ENCODE assay signal across 9 cellular contexts in genomic region chr21:37631319-37632117, GRCh38.
DNase-seq lines count a peak whose midpoint lies in the region; ATAC-seq and TF ChIP-seq lines count a peak whose summit lies in the region.
"Had no signal": no experiment of that assay in that cellular context is flagged by ENCODE, and none has a peak within 500 bp of the region (broad histone marks: within the 10 kb centered on the region; RNA-seq: fewer than 3 reads in every experiment).

No MANE protein-coding gene starts in this region.

- ATAC-seq in GM21529 (IDR thresholded peaks at IDR 0.05; ENCODE audit: unreplicated experiment), result peak; percentile 92

- no peaks in the 10 kb centered on the region for H3K27me3 ChIP-seq in NT2/D1 (ENCODE audit: insufficient read depth, insufficient read length)
- H3K27me3 ChIP-seq in A673 (replicated peaks; ENCODE audit: insufficient read depth, low read depth, low read length, poor library complexity), result peaks cover 12% of the 10 kb centered on the region
- H3K27me3 ChIP-seq in sigmoid colon, result no peaks in the 10 kb centered on the region
- H3K27me3 ChIP-seq in BE2C, result peaks cover 29% of the 10 kb centered on the region

- H3K4me1 ChIP-seq in ES-I3 (ENCODE audit: insufficient read depth, low read length) (peaks cover 13% of the 10 kb centered on the region), NT2/D1 (ENCODE audit: insufficient read depth, insufficient read length) (no peaks in the 10 kb centered on the region), A673 (ENCODE audit: insufficient read depth, low read length, poor library complexity, severe bottlenecking) (no peaks in the 10 kb centered on the region), sigmoid colon (peaks cover 0 to 13% (median 7%) of the 10 kb centered on the region in 4 donors), BE2C (no peaks in the 10 kb centered on the region)

- TF ChIP-seq POLR2A in sigmoid colon (IDR thresholded peaks at IDR 0.05), result no peak

- intact Hi-C loops in A673 (cut with micrococcal nuclease; ENCODE audit: unreplicated experiment) (no loop called here), sigmoid colon (cut with DNase I) (no loop called here)

- WGBS in sigmoid colon, 2 donors, result 50 to 51% methylated on average over 12 of the region's 12 CpGs

- CTCF ChIA-PET in A673 (lab: Charles Lee), result no interaction called here

- peak overlapping the region; percentile 45 for H3K9ac ChIP-seq in ES-I3 (ENCODE audit: low read depth, low read length)
- peak overlapping the region; percentile 7 for H3K9ac ChIP-seq in NT2/D1 (ENCODE audit: insufficient read length, low read depth)

- no peak overlapping the region for H3K4me3 ChIP-seq in NT2/D1 (ENCODE audit: insufficient read length, low read depth)
- H3K4me3 ChIP-seq in A673 (ENCODE audit: low read depth, low read length, poor library complexity, severe bottlenecking), result no peak overlapping the region
- H3K4me3 ChIP-seq in sigmoid colon, result no peak overlapping the region
- no peak overlapping the region for H3K4me3 ChIP-seq in BE2C (ENCODE audit: low read depth, low read length)

- POLR2A ChIA-PET in A673 (lab: Charles Lee; ENCODE audit: low non-redundant PET), result no interaction called here

- H3K27ac ChIP-seq in A673 (ENCODE audit: low read depth, low read length, poor library complexity, severe bottlenecking) (no peak overlapping the region), sigmoid colon (no peak overlapping the region)

- no peak for TF ChIP-seq EP300 in sigmoid colon (IDR thresholded peaks at IDR 0.05)

- H3K9me3 ChIP-seq in ES-I3 (ENCODE audit: control insufficient read depth, insufficient read depth, low read length), result 0 out of 2 replicates have a peak, but pooled peaks cover 3% of the 10 kb centered on the region
- peaks cover 28% of the 10 kb centered on the region for H3K9me3 ChIP-seq in NT2/D1 (ENCODE audit: insufficient read depth, low read length)
- no peaks in the 10 kb centered on the region for H3K9me3 ChIP-seq in A673 (ENCODE audit: low read depth, low read length, poor library complexity, severe bottlenecking)
- H3K9me3 ChIP-seq in sigmoid colon, result no peaks in the 10 kb centered on the region
- H3K9me3 ChIP-seq in BE2C, result no peaks in the 10 kb centered on the region

- H3K36me3 ChIP-seq in ES-I3 (ENCODE audit: insufficient read depth, low read length), result no peaks in the 10 kb centered on the region; the same call in 1 of the 2 replicates
- no peaks in the 10 kb centered on the region for H3K36me3 ChIP-seq in NT2/D1 (ENCODE audit: insufficient read depth, insufficient read length, low read length)
- no peaks in the 10 kb centered on the region for H3K36me3 ChIP-seq in A673 (ENCODE audit: insufficient read depth, low read length, poor library complexity, severe bottlenecking)
- H3K36me3 ChIP-seq in sigmoid colon, result no peaks in the 10 kb centered on the region
- no peaks in the 10 kb centered on the region for H3K36me3 ChIP-seq in BE2C

- no TSS peak for BruUV-seq in A673 (replicated peaks; lab: Mats Ljungman, UMichigan)

- DNase-seq in NT2/D1 (ENCODE audit: low read depth, low spot score), result peak; percentile 67
- DNase-seq in islet precursor cell, result peak; percentile 61
- no peak for DNase-seq in A673 (ENCODE audit: low spot score)
- no peak for DNase-seq in sigmoid colon
- no peak for DNase-seq in BE2C
- DNase-seq in NCI-H1105 (lab: John Stamatoyannopoulos, UW), result no peak
- DNase-seq: DMS 273 treated with DMSO at 0.1 percent for 48 hours had no signal

- TF ChIP-seq CTCF in A673 (conservative IDR thresholded peaks at IDR 0.05; ENCODE audit: low read depth, low read length), result no peak
- TF ChIP-seq CTCF in sigmoid colon (IDR thresholded peaks at IDR 0.05), result no peak
- no peak for TF ChIP-seq CTCF in BE2C (IDR thresholded peaks at IDR 0.05; ENCODE audit: low read depth, low read length)

Comparison
In these comparisons a context has a peak if more than half of its experiments do, and no peak if none do; other contexts are left out.
1. DNase-seq: peak in NT2/D1 (single experiment) and islet precursor cell (single experiment); none in A673 (single experiment), sigmoid colon (single experiment), BE2C (single experiment) and NCI-H1105 (single experiment).